Comparison of ENCODE assay signal across 8 cellular contexts in the genomic region with DNA sequence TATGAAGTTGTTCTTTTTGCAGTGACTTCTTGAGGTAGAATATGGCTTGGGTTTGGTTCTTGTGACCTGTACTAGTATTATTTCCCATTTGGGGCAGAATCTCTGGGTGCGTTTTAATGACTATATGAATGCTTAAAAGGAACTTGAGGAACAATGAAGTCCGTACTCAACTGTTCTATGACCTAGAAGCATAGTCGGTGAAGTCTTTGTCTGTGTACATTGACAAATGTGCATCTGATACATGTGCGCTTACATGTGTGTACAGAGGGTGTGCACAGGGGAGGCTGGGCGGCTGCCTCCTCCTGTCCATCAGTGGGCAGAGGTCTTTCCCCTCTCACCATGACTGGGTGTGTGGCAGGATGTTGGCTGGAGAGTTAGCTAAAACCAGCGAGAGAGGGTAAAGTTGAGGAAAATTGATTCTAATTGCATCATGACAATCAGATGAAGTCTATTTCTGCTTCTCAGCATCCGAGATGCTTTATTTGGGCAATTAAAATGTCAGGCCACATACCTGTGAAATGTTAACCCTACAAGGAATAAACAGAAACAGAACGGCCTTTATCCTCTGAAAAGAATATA. TPM values are rescaled to one million over a fixed set of nuclear protein-coding genes. Genes with fewer than 3 reads are reported as not detected.
DNase-seq lines count a peak whose midpoint lies in the region; ATAC-seq, FAIRE-seq and TF ChIP-seq lines count a peak whose summit lies in the region.

No MANE protein-coding gene starts in this region.

- H3K9ac ChIP-seq in H1 (replicated peaks in 1 of 4; ENCODE audit: extremely low read depth in 1 of 4, low read depth in 3 of 4, low read length in 3 of 4), result no peak overlapping the region

- no peaks in the 10 kb centered on the region for H3K79me1 ChIP-seq in H1 (ENCODE audit: low read depth, low read length)

- peaks cover 9% of the 10 kb centered on the region; the same call in 1 of the 2 replicates for H3K9me3 ChIP-seq in AG04450 (ENCODE audit: control insufficient read depth, insufficient read depth, low read length)
- H3K9me3 ChIP-seq in H1 (ENCODE audit: insufficient read depth in 2 of 2, low read depth in 1 of 2, low read length in 1 of 2), result no peaks in the 10 kb centered on the region; a peak in 1 of 4 replicates

- DNase-seq in AG04450 (ENCODE audit: low read depth, low spot score), result no peak
- DNase-seq in HuH-7 (ENCODE audit: low spot score), result peak; percentile 23
- DNase-seq in H1 (ENCODE audit: low read depth in 1 of 2, low spot score in 2 of 2), result no peak
- DNase-seq in natural killer cell, result no peak
- DNase-seq in NCI-H446 (lab: John Stamatoyannopoulos, UW), result no peak
- no peak for DNase-seq in dedifferentiated amniotic fluid mesenchymal stem cell (ENCODE audit: extremely low spot score)
- DNase-seq in activated CD4-positive, alpha-beta T cell treated with anti-CD3 and anti-CD28 coated beads for 48 hours, result no peak

- peaks cover 28 to 39% of the 10 kb centered on the region in 2 donors for H3K4me1 Mint-ChIP-seq in natural killer cell

- peak overlapping the region; percentile 52; the same call in 1 of the 2 replicates for H2BK12ac ChIP-seq in H1 (ENCODE audit: low read depth, low read length)

- H2AFZ ChIP-seq in H1 (ENCODE audit: low read length), result no peak overlapping the region

- intact Hi-C loops in natural killer cell (cut with micrococcal nuclease), result no loop called here

- no peak overlapping the region for H3K18ac ChIP-seq in H1 (ENCODE audit: extremely low read depth, low read length)

- H3K27ac Mint-ChIP-seq in natural killer cell, result peak overlapping the region in 1 of 2 donors; percentile 73

- no peak for TF ChIP-seq EP300 in H1 (IDR thresholded peaks at IDR 0.05; ENCODE audit: borderline replicate concordance in 1 of 2, low read depth in 2 of 2, low read length in 2 of 2)

- H3K4me2 ChIP-seq in H1 (ENCODE audit: insufficient read depth in 1 of 2, low read depth in 2 of 2, low read length in 2 of 2), result peak overlapping the region; percentile 66 to 77

- peaks cover 10 to 37% (median 25%) of the 10 kb centered on the region in 4 experiments for H3K4me1 ChIP-seq in H1 (replicated peaks in 1 of 4; ENCODE audit: control insufficient read depth in 3 of 4, insufficient read depth in 4 of 4, low read length in 3 of 4)

- peaks cover 0 to 19% of the 10 kb centered on the region in 2 experiments for H4K20me1 ChIP-seq in H1 (replicated peaks in 1 of 2; ENCODE audit: control insufficient read depth in 1 of 2, insufficient read depth in 2 of 2, low read length in 2 of 2)

- H2BK120ac ChIP-seq in H1 (replicated peaks; ENCODE audit: low read depth, low read length), result no peak overlapping the region

- H4K91ac ChIP-seq in H1 (replicated peaks; ENCODE audit: insufficient read length, low read length), result no peak overlapping the region

- H3K4ac ChIP-seq in H1 (replicated peaks; ENCODE audit: insufficient read length, low read depth, low read length), result no peak overlapping the region

- H2BK5ac ChIP-seq in H1 (ENCODE audit: low read depth, low read length), result no peak overlapping the region

- H3K27ac ChIP-seq in AG04450 (ENCODE audit: low read depth, low read length) (peak overlapping the region; percentile 94), H1 (ENCODE audit: low read depth, low read length) (no peak overlapping the region)

- TF ChIP-seq CTCF in AG04450 (IDR thresholded peaks at IDR 0.05; ENCODE audit: low read depth, low read length), result no peak
- TF ChIP-seq CTCF in H1 (IDR thresholded peaks at IDR 0.05; ENCODE audit: control extremely low read depth in 1 of 3, insufficient read depth in 1 of 3, low read depth in 1 of 3, low read length in 3 of 3), result no peak
- no peak for TF ChIP-seq CTCF in natural killer cell (IDR thresholded peaks at IDR 0.05)

- peaks cover 0 to 3% (median 0%) of the 10 kb centered on the region in 4 experiments; a peak in 1 of 8 replicates for H3K36me3 ChIP-seq in H1 (ENCODE audit: control insufficient read depth in 2 of 4, insufficient read depth in 4 of 4, low read length in 3 of 4)

- H3K79me2 ChIP-seq in H1 (ENCODE audit: control insufficient read depth in 1 of 2, insufficient read depth in 2 of 2, low read length in 2 of 2), result no peaks in the 10 kb centered on the region

- H2BK20ac ChIP-seq in H1 (ENCODE audit: low read length), result no peak overlapping the region

- WGBS in H1 (ENCODE audit: extremely low coverage in 1 of 2, insufficient coverage in 1 of 2, insufficient read length in 1 of 2, insufficient replicate concordance in 2 of 2, low coverage in 1 of 2, low lambda C conversion rate in 2 of 2, missing lambda C conversion rate in 1 of 2), 2 experiments, result 16% methylated on average over 8 of the region's 8 CpGs; no CpG with 5 or more reads in 1 of the 2 experiments

- no peak overlapping the region for H2AK5ac ChIP-seq in H1 (ENCODE audit: low read depth, low read length)

- POLR2A ChIA-PET in AG04450 (lab: Yijun Ruan, JAX) (interaction anchor here (0.9 to 2.3 kb wide), 5 partner anchors 11 to 1313 kb away, joined by 3 to 36 read pairs (median 3); no protein-coding TSS in a partner anchor), H1 (lab: Charles Lee; ENCODE audit: partially characterized antibody) (interaction anchor here (1.6 kb wide), 1 partner anchor 12 kb away, joined by 6 read pairs; no protein-coding TSS in a partner anchor)

- peaks cover 0 to 2% of the 10 kb centered on the region in 2 donors for H3K9me3 Mint-ChIP-seq in natural killer cell

- H4K8ac ChIP-seq in H1 (ENCODE audit: extremely low read depth, insufficient read depth, low read length), result no peak overlapping the region

- no peak for TF ChIP-seq RAD21 in H1 (IDR thresholded peaks at IDR 0.05 in 1 of 2, conservative IDR thresholded peaks at IDR 0.05 in 1 of 2; ENCODE audit: low read depth in 2 of 2, low read length in 2 of 2)

- no peaks in the 10 kb centered on the region for H3K27me3 ChIP-seq in AG04450 (ENCODE audit: control insufficient read depth, insufficient read depth, low read length)
- H3K27me3 ChIP-seq in H1 (replicated peaks in 1 of 4; ENCODE audit: control insufficient read depth in 3 of 4, extremely low read depth in 1 of 4, insufficient read depth in 3 of 4, low read length in 3 of 4), result peaks cover 71 to 94% (median 87%) of the 10 kb centered on the region in 4 experiments

- H3K4me3 Mint-ChIP-seq in natural killer cell, result peak overlapping the region; percentile 85

- peaks cover 34% of the 10 kb centered on the region for H3K36me3 Mint-ChIP-seq in natural killer cell

- TF ChIP-seq POLR2A in H1 (IDR thresholded peaks at IDR 0.05; ENCODE audit: control extremely low read depth in 1 of 2, low read depth in 2 of 2, low read length in 2 of 2), result no peak

- CTCF ChIA-PET in AG04450 (lab: Charles Lee) (interaction anchor here (2.7 to 3.7 kb wide), 3 partner anchors 16 to 1304 kb away, joined by 24 to 36 read pairs (median 33); no protein-coding TSS in a partner anchor), H1 (lab: Charles Lee; ENCODE audit: partially characterized antibody) (interaction anchor here (0.7 to 4.4 kb wide), 4 partner anchors 12 to 42 kb away, joined by 3 to 59 read pairs (median 14); no protein-coding TSS in a partner anchor)

- peaks cover 4% of the 10 kb centered on the region; the same call in 1 of the 2 replicates for H3K23me2 ChIP-seq in H1 (ENCODE audit: low read depth, low read length)

- H3K23ac ChIP-seq in H1 (ENCODE audit: insufficient read length), result no peak overlapping the region

- peaks cover 67 to 79% of the 10 kb centered on the region in 2 donors for H3K27me3 Mint-ChIP-seq in natural killer cell (ENCODE audit: low read depth in 2 of 2)

- ATAC-seq in natural killer cell (no peak), HG03280 (IDR thresholded peaks at IDR 0.05; ENCODE audit: unreplicated experiment) (no peak)

- H3K4me3 ChIP-seq in AG04450 (ENCODE audit: low read depth, low read length) (peak overlapping the region; percentile 85), H1 (ENCODE audit: extremely low read depth in 1 of 4, insufficient read depth in 2 of 4, low read depth in 3 of 4, low read length in 4 of 4) (peak overlapping the region in 3 of 4 experiments; percentile 42 to 64 (median 46); a peak in 6 of 8 replicates)

- no peak overlapping the region for H3K14ac ChIP-seq in H1 (ENCODE audit: insufficient read length)

- H3K56ac ChIP-seq in H1 (replicated peaks; ENCODE audit: insufficient read length, low read depth, low read length), result no peak overlapping the region

- no peak for FAIRE-seq in H1 (lab: Jason Lieb, UNC)

- H4K5ac ChIP-seq in H1 (ENCODE audit: insufficient read length, low read depth, low read length), result no peak overlapping the region

- H2BK15ac ChIP-seq in H1 (ENCODE audit: low read length), result no peak overlapping the region

TF ChIP-seq in H1, 55 proteins besides CTCF, POLR2A, EP300 and RAD21:
- peak; percentile 81; the same call in 1 of the 2 replicates for TF ChIP-seq CBX8 (IDR thresholded peaks at IDR 0.05; ENCODE audit: borderline replicate concordance, low read depth, low read length)
- TF ChIP-seq EZH2 (IDR thresholded peaks at IDR 0.05; ENCODE audit: low read depth, low read length, severe bottlenecking), result peak; percentile 84
- no peak for TF ChIP-seq KDM5A (IDR thresholded peaks at IDR 0.05; ENCODE audit: low read length)
- TF ChIP-seq SUZ12 (IDR thresholded peaks at IDR 0.05; ENCODE audit: low read length), result peak; percentile 68; the same call in 1 of the 2 replicates
- TF ChIP-seq RNF2 (IDR thresholded peaks at IDR 0.05; ENCODE audit: borderline replicate concordance, low read depth, low read length, missing control alignments, poor library complexity, severe bottlenecking), result peak; percentile 96

RNA-seq across cellular contexts. Expression of a gene that starts 1.0 kb away (rescaled TPM):
- polyA plus RNA-seq in AG04450 (2011; rRNA removed) (63.1 and 66.9 TPM in 2 replicates), H1 (2011; rRNA removed) (0.03 and 0.14 TPM in 2 replicates)
- polyA minus RNA-seq in AG04450 (2011; rRNA and poly(A)+ RNA removed), result 36.8 and 72.5 TPM in 2 replicates
- not detected in 2 replicates for total RNA-seq in H1 (2021; fragmentation: NEBNext Ultra II Directional; extraction: Animal tissue kit (Norgen Biotek cat#: 25700))
- polyA plus RNA-seq in H1 (2011; cell fraction: cytosol; rRNA removed), result 0.05 TPM
- 0.07 TPM for polyA plus RNA-seq in H1 (2011; cell fraction: nucleus; rRNA removed)
- polyA plus RNA-seq in H1 (2012, experiment 1 of 2), result 0.21 to 0.88 TPM (median 0.46 TPM) in 4 replicates
- polyA plus RNA-seq in H1 (2012, experiment 2 of 2), result 0.10 TPM
- 0.04 TPM for polyA plus RNA-seq in H1 (2013, experiment 1 of 2)
- polyA plus RNA-seq in H1 (2013, experiment 2 of 2), result 0.04 TPM
- 0.03 TPM in 1 of 2 replicates, not detected in the other for polyA minus RNA-seq in H1 (2011; rRNA and poly(A)+ RNA removed)
- 0.29 TPM for polyA minus RNA-seq in H1 (2011; cell fraction: cytosol; rRNA and poly(A)+ RNA removed)
- not detected for polyA minus RNA-seq in H1 (2011; cell fraction: nucleus; rRNA and poly(A)+ RNA removed)
- not detected for total RNA-seq in natural killer cell
